8 cellular contexts compared by ENCODE assay signal in the genomic region with DNA sequence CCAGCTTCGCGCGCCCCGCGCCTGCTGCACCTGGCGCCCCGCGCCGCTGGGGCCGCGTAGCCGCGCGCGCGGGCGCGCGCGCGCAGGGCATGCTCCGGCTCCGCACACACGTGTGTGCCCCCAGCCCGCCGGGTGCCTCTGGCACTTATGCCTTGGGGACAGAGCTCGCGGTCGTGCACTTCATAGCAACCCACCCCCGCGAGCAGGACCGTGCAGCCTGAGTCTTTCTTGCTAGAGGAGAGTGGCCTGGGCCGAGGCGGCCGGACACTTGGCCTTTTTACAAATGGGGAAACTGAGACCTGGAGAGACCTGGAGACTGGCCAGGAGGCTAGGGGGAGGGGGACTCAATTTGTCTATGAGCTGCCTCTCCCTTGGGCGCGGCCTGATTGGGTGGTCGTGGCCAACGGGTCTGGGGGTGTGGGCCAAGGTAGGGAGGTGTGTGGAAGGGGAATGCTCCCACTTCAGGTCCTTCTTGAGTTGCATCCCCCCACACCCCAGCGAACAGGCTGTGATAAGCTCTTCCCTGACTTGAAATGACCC. TPM values are rescaled to one million over a fixed set of nuclear protein-coding genes. Genes with fewer than 3 reads are reported as not detected.
DNase-seq lines count a peak whose midpoint lies in the region; ATAC-seq and TF ChIP-seq lines count a peak whose summit lies in the region.

No MANE protein-coding gene starts in this region.

- in situ Hi-C loops in astrocyte of the cerebellum (cut with HindIII; ENCODE audit: low sequenced_read_pairs): no loop called here

- WGBS in thyroid gland, 2 donors: 0 to 13% methylated on average over 3 to 4 of the region's 40 CpGs

- H3K4me1 ChIP-seq in left lung (peaks cover 16 to 75% of the 10 kb centered on the region in 2 donors), thyroid gland (peaks cover 25 to 40% of the 10 kb centered on the region in 2 donors)

- ATAC-seq in HG03520 (IDR thresholded peaks at IDR 0.05; ENCODE audit: unreplicated experiment): peak; percentile 3
- no peak for ATAC-seq in left lung
- ATAC-seq in HG03196 (IDR thresholded peaks at IDR 0.05; ENCODE audit: unreplicated experiment): no peak

- DNase-seq in activated T-cell treated with anti-CD3 and anti-CD28 coated beads, Interleukin-2, amount 50 U/mL, for 24 hours: no peak
- no peak for DNase-seq in activated T-cell treated with anti-CD3 and anti-CD28 coated beads, Interleukin-2, amount 50 U/mL, for 48 hours
- DNase-seq in astrocyte of the cerebellum (ENCODE audit: low read depth) (no peak), left lung (peak in 1 of 2 donors; percentile 50), thyroid gland (peak; percentile 36 to 48), hippocampal formation (lab: John Stamatoyannopoulos, UW) (no peak)

- peaks cover 35% of the 10 kb centered on the region for H3K36me3 Mint-ChIP-seq in activated T-cell treated with anti-CD3 and anti-CD28 coated beads, Interleukin-2, amount 50 U/mL, for 24 hours (ENCODE audit: low read depth)

- peak overlapping the region; percentile 48 to 90 for H3K27ac ChIP-seq in left lung
- peak overlapping the region in 2 of 3 donors; percentile 33 to 83 for H3K27ac ChIP-seq in thyroid gland

- no peaks in the 10 kb centered on the region for H3K27me3 ChIP-seq in left lung
- H3K27me3 ChIP-seq in thyroid gland: no peaks in the 10 kb centered on the region

- H3K36me3 ChIP-seq in left lung (no peaks in the 10 kb centered on the region), thyroid gland (no peaks in the 10 kb centered on the region)

- H3K27ac Mint-ChIP-seq in activated T-cell treated with anti-CD3 and anti-CD28 coated beads, Interleukin-2, amount 50 U/mL, for 24 hours: peak overlapping the region; percentile 84

- peak overlapping the region; percentile 68 for H3K4me3 ChIP-seq in astrocyte of the cerebellum (ENCODE audit: low read depth, low read length)
- peak overlapping the region; percentile 57 to 69 for H3K4me3 ChIP-seq in left lung
- peak overlapping the region in 2 of 3 donors; percentile 40 to 47 for H3K4me3 ChIP-seq in thyroid gland (replicated peaks in 1 of 3)

- TF ChIP-seq CTCF in astrocyte of the cerebellum (IDR thresholded peaks at IDR 0.05; ENCODE audit: low read depth, low read length, missing control alignments) (no peak), left lung (IDR thresholded peaks at IDR 0.05) (no peak), thyroid gland (IDR thresholded peaks at IDR 0.05) (no peak)

- no peak for TF ChIP-seq POLR2A in thyroid gland (IDR thresholded peaks at IDR 0.05)

- peaks cover 66% of the 10 kb centered on the region for H3K4me1 Mint-ChIP-seq in activated T-cell treated with anti-CD3 and anti-CD28 coated beads, Interleukin-2, amount 50 U/mL, for 24 hours (ENCODE audit: low read depth)

- H3K9me3 Mint-ChIP-seq in activated T-cell treated with anti-CD3 and anti-CD28 coated beads, Interleukin-2, amount 50 U/mL, for 24 hours: no peaks in the 10 kb centered on the region

- intact Hi-C loops in left lung (cut with DNase I) (no loop called here), thyroid gland (cut with DNase I) (no loop called here)

- H3K9me3 ChIP-seq in left lung (no peaks in the 10 kb centered on the region), thyroid gland (no peaks in the 10 kb centered on the region)

- no peaks in the 10 kb centered on the region for H3K27me3 Mint-ChIP-seq in activated T-cell treated with anti-CD3 and anti-CD28 coated beads, Interleukin-2, amount 50 U/mL, for 24 hours

- H3K4me3 Mint-ChIP-seq in activated T-cell treated with anti-CD3 and anti-CD28 coated beads, Interleukin-2, amount 50 U/mL, for 24 hours: peak overlapping the region; percentile 87

RNA-seq across cellular contexts. Expression of a gene that starts 0.6 kb away (rescaled TPM):
- total RNA-seq in left lung: 100 to 1,000 TPM in 1 of 2 donors, 10 to 100 TPM in 1; 99.6 to 148 TPM
- total RNA-seq in thyroid gland: 10 to 100 TPM; 19.4 to 38.6 (median 27.5) TPM

RNA-seq across cellular contexts. Expression of a gene that starts 3.5 kb away (rescaled TPM):
- total RNA-seq in left lung (10 to 100 TPM; 34.7 to 43.7 TPM), thyroid gland (10 to 100 TPM; 43.2 to 60.6 (median 51.8) TPM)

Comparison
In these comparisons a context has a peak if more than half of its experiments do, and no peak if none do; other contexts are left out.
1. DNase-seq: peak in thyroid gland (2 of 2); none in activated T-cell treated with anti-CD3 and anti-CD28 coated beads, Interleukin-2, amount 50 U/mL, for 24 hours (single experiment), activated T-cell treated with anti-CD3 and anti-CD28 coated beads, Interleukin-2, amount 50 U/mL, for 48 hours (0 of 2), astrocyte of the cerebellum (single experiment) and hippocampal formation (0 of 2).
2. Peak in every context shown above with its lines, with median percentiles within 50 percentile points of each other: H3K4me3 ChIP-seq.